18 cellular contexts compared by ENCODE assay signal in the genomic region with DNA sequence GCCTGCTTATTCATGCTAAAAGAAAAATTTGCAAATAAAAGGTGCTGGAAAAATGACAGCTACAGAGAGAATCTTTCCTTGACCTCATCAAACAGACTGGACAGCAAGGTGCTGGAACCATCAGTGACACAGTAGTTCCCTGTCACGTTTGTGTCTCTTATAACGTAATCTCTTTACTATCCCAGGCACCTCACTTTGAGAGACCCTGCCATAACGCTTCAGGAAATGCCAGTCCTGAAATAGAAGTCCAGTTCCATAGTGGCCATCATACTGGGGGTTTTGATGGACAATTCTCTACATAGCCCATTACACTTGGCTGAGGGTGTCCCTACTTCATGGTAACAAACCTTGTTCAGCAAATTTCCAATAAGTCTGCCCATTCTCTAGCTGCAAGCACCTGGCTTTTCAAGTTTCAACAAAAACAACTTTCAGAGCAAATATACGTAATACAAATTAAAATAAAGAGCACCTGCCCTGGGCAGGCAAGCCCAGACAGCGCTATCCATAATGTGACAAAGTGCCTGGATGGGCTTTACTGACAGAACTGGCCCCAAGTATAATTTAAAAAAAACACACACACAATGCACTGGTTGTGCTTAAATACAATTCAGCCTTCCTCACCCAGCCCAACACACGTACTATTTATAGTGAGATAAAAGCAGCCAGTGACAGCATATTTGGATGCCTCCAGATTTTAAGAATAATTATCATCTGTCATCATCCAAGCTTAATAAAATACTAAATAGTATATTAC. TPM values are rescaled to one million over a fixed set of nuclear protein-coding genes. Genes with fewer than 3 reads are reported as not detected.
DNase-seq lines count a peak whose midpoint lies in the region; ATAC-seq and TF ChIP-seq lines count a peak whose summit lies in the region.
"Had no signal": no experiment of that assay in that cellular context is flagged by ENCODE, and none has a peak within 500 bp of the region (broad histone marks: within the 10 kb centered on the region; RNA-seq: fewer than 3 reads in every experiment).

No MANE protein-coding gene starts in this region.

- peaks cover 0 to 29% (median 6%) of the 10 kb centered on the region in 12 donors for H3K4me1 ChIP-seq in heart left ventricle
- H3K4me1 ChIP-seq: Peyer's patch had no signal

- H3K4me1 Mint-ChIP-seq in natural killer cell treated with Interleukin-12 subunit alpha and Interleukin-12 subunit beta and Interleukin-15 and Interleukin-18, amount 100 ng/mL, for 72 hours (ENCODE audit: low read depth in 2 of 2), result no peaks in the 10 kb centered on the region
- H3K4me1 Mint-ChIP-seq: activated naive CD8-positive, alpha-beta T cell treated with anti-CD3 and anti-CD28 coated beads, Interleukin-2, amount 50 U/mL, for 24 hours had no signal

- intact Hi-C loops in heart left ventricle (cut with DNase I), result no loop called here

- ATAC-seq in heart left ventricle, result peak; percentile 49 to 67 (median 54)
- ATAC-seq in natural killer cell treated with Interleukin-12 subunit alpha and Interleukin-12 subunit beta and Interleukin-15 and Interleukin-18, amount 100 ng/mL, for 72 hours, result no peak
- ATAC-seq: activated naive CD8-positive, alpha-beta T cell treated with anti-CD3 and anti-CD28 coated beads, Interleukin-2, amount 50 U/mL, for 24 hours had no signal

- H3K4me3 ChIP-seq in heart left ventricle, result no peak overlapping the region
- H3K4me3 ChIP-seq: BLaER1 treated with 17β-estradiol and CSF1 and Interleukin-3, amounts not matched to agents 10 nM and 100 nM; Peyer's patch had no signal

- no peak overlapping the region for H3K27ac Mint-ChIP-seq in natural killer cell treated with Interleukin-12 subunit alpha and Interleukin-12 subunit beta and Interleukin-15 and Interleukin-18, amount 100 ng/mL, for 72 hours
- H3K27ac Mint-ChIP-seq: activated CD4-positive, alpha-beta memory T cell treated with anti-CD3 and anti-CD28 coated beads for 36 hours; activated naive CD8-positive, alpha-beta T cell treated with anti-CD3 and anti-CD28 coated beads, Interleukin-2, amount 50 U/mL, for 24 hours; activated T-helper 1 cell treated with anti-CD3 and anti-CD28 coated beads, Interleukin-12 subunit alpha, Interleukin-12 subunit beta, Interleukin-2, Interleukin-4 antibody, amounts not matched to agents 30 ng/mL and 10 ng/mL and 1 ng/mL, durations not matched to agents 14 hours and 24 hours and 36 hours had no signal

- H3K27ac ChIP-seq in heart left ventricle (peak overlapping the region in 9 of 12 donors; percentile 13 to 66 (median 53)), temporal lobe (ENCODE audit: low read depth, low read length) (peak overlapping the region; percentile 53)
- H3K27ac ChIP-seq: BLaER1 treated with 17β-estradiol and CSF1 and Interleukin-3, amounts not matched to agents 10 nM and 100 nM; Peyer's patch; VCaP had no signal

- in situ Hi-C loops in GM13976 (cut with MboI; ENCODE audit: low sequenced_read_pairs, unreplicated experiment), result no loop called here

- TF ChIP-seq CTCF in heart left ventricle (IDR thresholded peaks at IDR 0.05), result no peak
- TF ChIP-seq CTCF in GM13976 (IDR thresholded peaks at IDR 0.05; ENCODE audit: borderline replicate concordance, control extremely low read depth, extremely low read depth, insufficient read depth, missing control alignments), result no peak

- no peaks in the 10 kb centered on the region for H3K36me3 ChIP-seq in heart left ventricle
- H3K36me3 ChIP-seq: Peyer's patch had no signal

- 45 to 56% (median 51%) methylated on average over 6 of the region's 6 CpGs for WGBS in heart left ventricle, 4 donors

- no peak for TF ChIP-seq POLR2A in heart left ventricle (IDR thresholded peaks at IDR 0.05)

- H3K9me3 ChIP-seq in heart left ventricle, result peaks cover 0 to 7% (median 0%) of the 10 kb centered on the region in 12 donors
- H3K9me3 ChIP-seq: Peyer's patch had no signal

- peak; percentile 69 to 93 for DNase-seq in NCI-H2081 (lab: John Stamatoyannopoulos, UW)
- DNase-seq in NCI-H748 treated with DMSO at 0.1 percent for 48 hours (lab: John Stamatoyannopoulos, UW), result peak; percentile 93
- no peak for DNase-seq in heart left ventricle
- no peak for DNase-seq in natural killer cell treated with Interleukin-12 subunit alpha and Interleukin-12 subunit beta and Interleukin-15 and Interleukin-18, amount 100 ng/mL, for 72 hours (ENCODE audit: low spot score)
- DNase-seq in NOMO-1 treated with dmso at 0.1 percent for 144 hours (lab: John Stamatoyannopoulos, UW; ENCODE audit: unreplicated experiment), result no peak
- DNase-seq in GM13976 (ENCODE audit: low spot score), result no peak
- DNase-seq: activated CD4-positive, alpha-beta memory T cell treated with anti-CD3 and anti-CD28 coated beads for 36 hours; activated naive CD8-positive, alpha-beta T cell treated with anti-CD3 and anti-CD28 coated beads, Interleukin-2, amount 50 U/mL, for 24 hours; central memory CD4-positive, alpha-beta T cell; NCI-H446 treated with DMSO at 0.1 percent for 48 hours; Peyer's patch; retina; stimulated activated CD4-positive, alpha-beta T cell treated with anti-CD3 and anti-CD28 coated beads, Interleukin-1b, Interleukin-23, amount 100 ng/mL, for 48 hours had no signal

- peaks cover 5% of the 10 kb centered on the region for H3K9me3 Mint-ChIP-seq in natural killer cell treated with Interleukin-12 subunit alpha and Interleukin-12 subunit beta and Interleukin-15 and Interleukin-18, amount 100 ng/mL, for 72 hours

- peaks cover 3 to 11% of the 10 kb centered on the region in 2 donors for H3K27me3 Mint-ChIP-seq in natural killer cell treated with Interleukin-12 subunit alpha and Interleukin-12 subunit beta and Interleukin-15 and Interleukin-18, amount 100 ng/mL, for 72 hours
- H3K27me3 Mint-ChIP-seq: activated CD4-positive, alpha-beta memory T cell treated with anti-CD3 and anti-CD28 coated beads for 36 hours; activated naive CD8-positive, alpha-beta T cell treated with anti-CD3 and anti-CD28 coated beads, Interleukin-2, amount 50 U/mL, for 24 hours had no signal

- H3K27me3 ChIP-seq in heart left ventricle, result no peaks in the 10 kb centered on the region
- H3K27me3 ChIP-seq: BLaER1 treated with 17β-estradiol and CSF1 and Interleukin-3, amounts not matched to agents 10 nM and 100 nM; Peyer's patch had no signal

- no peaks in the 10 kb centered on the region for H3K36me3 Mint-ChIP-seq in natural killer cell treated with Interleukin-12 subunit alpha and Interleukin-12 subunit beta and Interleukin-15 and Interleukin-18, amount 100 ng/mL, for 72 hours
- H3K36me3 Mint-ChIP-seq: activated CD4-positive, alpha-beta memory T cell treated with anti-CD3 and anti-CD28 coated beads for 36 hours had no signal

- no peak overlapping the region for H3K4me3 Mint-ChIP-seq in natural killer cell treated with Interleukin-12 subunit alpha and Interleukin-12 subunit beta and Interleukin-15 and Interleukin-18, amount 100 ng/mL, for 72 hours
- H3K4me3 Mint-ChIP-seq: activated CD4-positive, alpha-beta memory T cell treated with anti-CD3 and anti-CD28 coated beads for 36 hours; activated naive CD8-positive, alpha-beta T cell treated with anti-CD3 and anti-CD28 coated beads, Interleukin-2, amount 50 U/mL, for 24 hours; activated T-helper 1 cell treated with anti-CD3 and anti-CD28 coated beads, Interleukin-12 subunit alpha, Interleukin-12 subunit beta, Interleukin-2, Interleukin-4 antibody, amounts not matched to agents 30 ng/mL and 10 ng/mL and 1 ng/mL, durations not matched to agents 14 hours and 24 hours and 36 hours; neural crest cell had no signal

RNA-seq across cellular contexts. Expression of gene CNKSR3, which starts 38.7 kb away (rescaled TPM):
- total RNA-seq in heart left ventricle, result 10 to 100 TPM in 8 of 9 donors, 1 to 10 TPM in 1; 9.6 to 30.7 (median 22.9) TPM
- 1 to 10 TPM; 5.9 to 9.8 TPM for polyA plus RNA-seq in heart left ventricle
- 2.2 TPM for total RNA-seq in temporal lobe
- under 1 TPM in 1 of 2 donors, not detected in 1; 0.20 TPM for total RNA-seq in natural killer cell treated with Interleukin-12 subunit alpha and Interleukin-12 subunit beta and Interleukin-15 and Interleukin-18, amount 100 ng/mL, for 72 hours
- total RNA-seq: activated T-helper 1 cell treated with anti-CD3 and anti-CD28 coated beads, Interleukin-12 subunit alpha, Interleukin-12 subunit beta, Interleukin-2, Interleukin-4 antibody, amounts not matched to agents 30 ng/mL and 10 ng/mL and 1 ng/mL, durations not matched to agents 14 hours and 24 hours and 36 hours had no signal

Comparison
In these comparisons a context has a peak if more than half of its experiments do, and no peak if none do; other contexts are left out.
1. DNase-seq: peak in NCI-H2081 (2 of 2) and NCI-H748 treated with DMSO at 0.1 percent for 48 hours (single experiment); none in heart left ventricle (0 of 5), natural killer cell treated with Interleukin-12 subunit alpha and Interleukin-12 subunit beta and Interleukin-15 and Interleukin-18, amount 100 ng/mL, for 72 hours (single experiment), NOMO-1 treated with dmso at 0.1 percent for 144 hours (single experiment) and GM13976 (single experiment).
2. ATAC-seq: peak in heart left ventricle (4 of 4); none in natural killer cell treated with Interleukin-12 subunit alpha and Interleukin-12 subunit beta and Interleukin-15 and Interleukin-18, amount 100 ng/mL, for 72 hours (0 of 2).